ENCODE assay signal across 19 cellular contexts in the genomic region with DNA sequence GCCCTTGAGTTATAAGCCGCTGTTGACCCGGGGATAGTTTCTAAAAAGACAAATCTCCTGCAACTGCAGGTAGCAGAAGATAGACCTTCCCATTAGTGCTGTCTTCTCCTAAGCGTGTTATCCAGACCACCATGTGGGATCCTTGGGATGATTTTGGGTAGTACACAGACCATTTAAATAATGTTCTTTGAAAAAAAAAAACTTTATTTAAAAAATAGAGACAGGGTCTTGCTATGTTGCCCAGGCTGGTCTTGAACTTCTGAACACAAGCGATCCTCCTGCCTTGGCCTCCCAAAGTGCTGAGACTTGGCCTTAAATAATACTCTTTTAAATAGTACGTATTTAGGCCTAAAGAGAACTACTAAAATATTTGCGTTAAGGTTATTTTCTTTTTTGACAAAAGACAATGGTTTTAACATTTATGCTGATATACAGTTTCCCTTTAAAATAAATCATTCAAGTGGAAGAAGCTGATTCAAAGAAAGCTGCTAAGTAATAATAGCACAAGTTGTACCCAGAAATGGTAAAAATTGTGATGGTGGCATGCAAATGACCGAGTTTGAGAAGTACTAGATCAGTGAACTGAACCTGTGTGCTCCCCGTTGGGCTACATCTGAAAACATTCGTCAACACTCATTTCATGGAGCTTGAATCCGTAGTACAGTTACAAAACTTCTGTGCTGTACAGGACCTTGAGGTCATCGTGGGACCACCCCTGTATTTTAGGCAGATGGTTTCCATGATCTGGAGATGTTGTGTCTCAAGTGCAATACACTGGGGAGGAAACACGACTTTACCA. TPM values are rescaled to one million over a fixed set of nuclear protein-coding genes. Genes with fewer than 3 reads are reported as not detected.
"Had no signal": no experiment of that assay in that cellular context is flagged by ENCODE, and none has a peak within 500 bp of the region (broad histone marks: within the 10 kb centered on the region; RNA-seq: fewer than 3 reads in every experiment).

No MANE protein-coding gene starts in this region.

- H3K4me1 ChIP-seq: psoas muscle had no signal

- H3K27ac ChIP-seq: cardiac muscle cell, heart right ventricle, psoas muscle, right lobe of liver, transverse colon had no signal

- H3K9me3 ChIP-seq: heart right ventricle, mucosa of descending colon, psoas muscle, right lobe of liver, transverse colon had no signal

- H3K4me3 ChIP-seq: cardiac muscle cell, heart right ventricle, mucosa of descending colon, psoas muscle, right lobe of liver, transverse colon had no signal

- H3K27ac Mint-ChIP-seq: nephron had no signal

- FAIRE-seq: colon, endothelial cell of umbilical vein had no signal

- H3K27me3 ChIP-seq: cardiac muscle cell, right lobe of liver, transverse colon had no signal

- ATAC-seq: heart right ventricle, left lobe of liver, mucosa of descending colon, psoas muscle, right lobe of liver had no signal

- DNase-seq: activated CD4-positive, alpha-beta T cell treated with anti-CD3 and anti-CD28 coated beads, Interleukin-2, amount 50 U/mL, for 4 hours; activated CD4-positive, CD25-positive, alpha-beta regulatory T cell treated with anti-CD3 and anti-CD28 coated beads, Interleukin-2, amount 50 U/mL, for 72 hours; activated gamma-delta T cell treated with Interleukin-2 at 50 U/mL for 16 hours; activated T-cell treated with anti-CD3 and anti-CD28 coated beads, Interleukin-2, amount 50 U/mL, for 4 hours; foreskin melanocyte; heart right ventricle; islet precursor cell; mammary epithelial cell; mucosa of descending colon; psoas muscle; right lobe of liver; substantia nigra; transverse colon had no signal

- H3K9me3 Mint-ChIP-seq: activated T-cell treated with anti-CD3 and anti-CD28 coated beads, Interleukin-2, amount 50 U/mL, for 4 hours; nephron had no signal

RNA-seq across cellular contexts. Expression of gene KRT222, which starts 41.4 kb away (rescaled TPM):
- total RNA-seq: activated CD8-positive, alpha-beta memory T cell treated with anti-CD3 and anti-CD28 coated beads, Interleukin-2, amount 10 ng/mL, durations not matched to agents 7 days and 5 days; activated T-cell treated with anti-CD3 and anti-CD28 coated beads, Interleukin-2, amount 50 U/mL, for 4 hours; cardiac muscle cell; endothelial cell of umbilical vein had no signal
- polyA plus RNA-seq: endothelial cell of umbilical vein had no signal

RNA-seq across cellular contexts. Expression of gene CCR7, which starts 58.3 kb away (rescaled TPM):
- total RNA-seq: cardiac muscle cell, endothelial cell of umbilical vein had no signal
- polyA plus RNA-seq: cardiac muscle cell had no signal
